17 cellular contexts compared by ENCODE assay signal in the genomic region with DNA sequence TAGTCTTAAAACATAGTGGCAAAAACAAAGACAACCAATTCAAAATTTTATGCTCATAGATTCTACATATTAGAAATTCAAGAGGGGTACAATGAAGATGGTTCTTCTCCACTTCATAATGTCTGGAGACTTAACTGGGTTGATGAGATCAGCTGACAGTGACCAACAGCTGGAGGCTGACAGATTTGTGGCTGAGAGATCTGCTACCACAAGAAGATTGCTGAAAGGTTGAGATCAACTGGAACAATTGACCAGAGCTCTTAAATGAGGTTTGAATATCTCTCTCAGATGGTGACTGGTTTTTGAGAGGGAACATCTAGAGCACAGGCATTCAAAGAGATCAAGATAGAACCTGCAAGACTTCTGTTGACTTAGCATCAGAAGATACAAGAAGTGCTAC.
"Had no signal": no experiment of that assay in that cellular context is flagged by ENCODE, and none has a peak within 500 bp of the region (broad histone marks: within the 10 kb centered on the region; RNA-seq: fewer than 3 reads in every experiment).

No MANE protein-coding gene starts in this region.

- H3K27ac ChIP-seq: RWPE1 had no signal

- DNase-seq: IMR-90, Karpas-422, KG1, MM.1S, NCI-H1092 treated with DMSO at 0.1 percent for 48 hours, NCI-H1436, NCI-H187, NCI-H2029 treated with DMSO at 0.1 percent for 48 hours, NCI-H2171 treated with DMSO at 0.1 percent for 48 hours, NCI-H345, NCI-H446 treated with DMSO at 0.1 percent for 48 hours, NCI-H510A treated with DMSO at 0.1 percent for 48 hours, NCI-H526, PC-3, SHP77, T-helper 1 cell had no signal
